10 cellular contexts compared by ENCODE assay signal in the genomic region with DNA sequence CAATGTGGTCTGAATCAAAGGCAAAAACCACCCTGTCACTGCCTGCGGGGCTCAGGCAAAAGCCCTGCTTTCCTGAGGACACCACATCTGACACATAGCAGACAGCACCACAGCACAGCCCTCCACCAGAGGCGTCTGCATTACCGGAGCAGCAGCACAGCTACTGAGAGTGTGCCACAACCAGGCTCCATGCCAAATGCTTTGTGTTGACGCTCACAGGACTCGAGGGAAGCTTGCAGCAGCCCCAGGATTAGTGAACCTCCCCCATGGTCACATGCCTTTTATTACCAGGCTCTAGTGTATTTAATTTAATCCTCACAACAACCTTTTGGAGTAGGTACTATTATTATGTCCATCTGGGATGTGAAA. TPM values are rescaled to one million over a fixed set of nuclear protein-coding genes. Genes with fewer than 3 reads are reported as not detected.
DNase-seq lines count a peak whose midpoint lies in the region; ATAC-seq and TF ChIP-seq lines count a peak whose summit lies in the region.
"Had no signal": no experiment of that assay in that cellular context is flagged by ENCODE, and none has a peak within 500 bp of the region (broad histone marks: within the 10 kb centered on the region; RNA-seq: fewer than 3 reads in every experiment).

No MANE protein-coding gene starts in this region.

- no peaks in the 10 kb centered on the region for H3K9me3 ChIP-seq in lower lobe of right lung

- H3K36me3 ChIP-seq in lower lobe of right lung: peaks cover 33% of the 10 kb centered on the region

- H3K36me3 Mint-ChIP-seq in WTC11: no peaks in the 10 kb centered on the region

- H3K27ac Mint-ChIP-seq in WTC11: no peak overlapping the region

- CTCF ChIA-PET in WTC11 (lab: Charles Lee): interaction anchor here (1.5 kb wide), 1 partner anchor 138 kb away, joined by 4 read pairs; no protein-coding TSS in a partner anchor

- POLR2A ChIA-PET in WTC11 (lab: Charles Lee): no interaction called here

- H3K27me3 Mint-ChIP-seq in WTC11 (ENCODE audit: low read depth): no peaks in the 10 kb centered on the region

- TF ChIP-seq CTCF in AG10803 (conservative IDR thresholded peaks at IDR 0.05; ENCODE audit: low read length) (peak; percentile 29), HFF-Myc (IDR thresholded peaks at IDR 0.05; ENCODE audit: low read depth, low read length, missing control alignments) (no peak), lower lobe of right lung (IDR thresholded peaks at IDR 0.05) (no peak), GM10266 (IDR thresholded peaks at IDR 0.05; ENCODE audit: control insufficient read depth, insufficient read depth, low read depth, missing control alignments) (no peak), WTC11 (IDR thresholded peaks at IDR 0.05) (no peak)

- H3K27me3 ChIP-seq in lower lobe of right lung (ENCODE audit: low read depth): no peaks in the 10 kb centered on the region

- H3K4me1 Mint-ChIP-seq in WTC11: no peaks in the 10 kb centered on the region

- peak; percentile 42 to 61 for ATAC-seq in lower lobe of right lung
- ATAC-seq in GM18870 (IDR thresholded peaks at IDR 0.05; ENCODE audit: unreplicated experiment): no peak
- no peak for ATAC-seq in WTC11

- no peak overlapping the region for H3K4me3 ChIP-seq in AG10803 (ENCODE audit: low read length)
- H3K4me3 ChIP-seq in HFF-Myc (replicated peaks; ENCODE audit: low read depth, low read length): no peak overlapping the region
- H3K4me3 ChIP-seq in lower lobe of right lung: no peak overlapping the region

- intact Hi-C loops in lower lobe of right lung (cut with DNase I): no loop called here

- H3K4me1 ChIP-seq in lower lobe of right lung: peaks cover 6% of the 10 kb centered on the region

- H3K27ac ChIP-seq in lower lobe of right lung: no peak overlapping the region
- H3K27ac ChIP-seq: HL-60 had no signal

- no peaks in the 10 kb centered on the region for H3K9me3 Mint-ChIP-seq in WTC11

- DNase-seq in AG10803 (ENCODE audit: low read depth) (peak; percentile 86), HFF-Myc (ENCODE audit: extremely low read depth, low read depth) (peak; percentile 53), amygdala (lab: John Stamatoyannopoulos, UW) (peak in 33 of 56 donors; percentile 12 to 70 (median 30)), lower lobe of right lung (no peak), GM10266 (ENCODE audit: extremely low spot score) (no peak), WTC11 (ENCODE audit: low spot score) (no peak), LoVo (ENCODE audit: low spot score) (no peak)
- DNase-seq: small intestine had no signal

- no peak overlapping the region for H3K4me3 Mint-ChIP-seq in WTC11

TF ChIP-seq in WTC11, 78 proteins besides CTCF, POLR2A, EP300 and RAD21:
- TF ChIP-seq ZMAT4 (CRISPR knock-in tag; IDR thresholded peaks at IDR 0.05) (no peak), ZNF232 (CRISPR knock-in tag; IDR thresholded peaks at IDR 0.05) (no peak), IRF2 (CRISPR knock-in tag; IDR thresholded peaks at IDR 0.05; ENCODE audit: borderline replicate concordance, low read depth) (no peak), PRDM15 (CRISPR knock-in tag; IDR thresholded peaks at IDR 0.05) (no peak), ESRRA (CRISPR knock-in tag; IDR thresholded peaks at IDR 0.05; ENCODE audit: borderline replicate concordance) (no peak), E2F1 (CRISPR knock-in tag; IDR thresholded peaks at IDR 0.05) (no peak), FOXJ3 (CRISPR knock-in tag; IDR thresholded peaks at IDR 0.05; ENCODE audit: borderline replicate concordance) (no peak), FOXK1 (CRISPR knock-in tag; IDR thresholded peaks at IDR 0.05) (no peak), ATF1 (CRISPR knock-in tag; IDR thresholded peaks at IDR 0.05) (no peak)
- TF ChIP-seq, protein P1, sequence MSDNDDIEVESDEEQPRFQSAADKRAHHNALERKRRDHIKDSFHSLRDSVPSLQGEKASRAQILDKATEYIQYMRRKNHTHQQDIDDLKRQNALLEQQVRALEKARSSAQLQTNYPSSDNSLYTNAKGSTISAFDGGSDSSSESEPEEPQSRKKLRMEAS (CRISPR knock-in tag; IDR thresholded peaks at IDR 0.05): no peak

RNA-seq across cellular contexts. Expression of gene ATPAF2, which starts 12.6 kb away (rescaled TPM):
- total RNA-seq in lower lobe of right lung (22.9 TPM), WTC11 (2021) (32.2 to 36.8 TPM (median 33.5 TPM) in 3 replicates)

RNA-seq across cellular contexts. Expression of gene GID4, which starts 12.8 kb away (rescaled TPM):
- total RNA-seq in lower lobe of right lung: 11.9 TPM
- 15.4 to 16.0 TPM (median 15.7 TPM) in 3 replicates for total RNA-seq in WTC11 (2021)

RNA-seq across cellular contexts. Expression of gene DRC3, which starts 53.7 kb away (rescaled TPM):
- total RNA-seq in lower lobe of right lung: 13.4 TPM
- total RNA-seq in WTC11 (2021): 0.34 to 0.48 TPM (median 0.42 TPM) in 3 replicates

RNA-seq across cellular contexts. Expression of gene TOM1L2, which starts 54.2 kb away (rescaled TPM):
- total RNA-seq in lower lobe of right lung (63.4 TPM), WTC11 (2021) (5.2 to 6.7 TPM (median 6.4 TPM) in 3 replicates)

Comparison
In these comparisons a context has a peak if more than half of its experiments do, and no peak if none do; other contexts are left out.
1. DNase-seq: peak in AG10803 (single experiment), HFF-Myc (single experiment) and amygdala (33 of 56); none in lower lobe of right lung (single experiment), GM10266 (single experiment), WTC11 (single experiment) and LoVo (single experiment).
2. ATAC-seq: peak in lower lobe of right lung (2 of 2); none in GM18870 (single experiment) and WTC11 (single experiment).